In the genomic region with DNA sequence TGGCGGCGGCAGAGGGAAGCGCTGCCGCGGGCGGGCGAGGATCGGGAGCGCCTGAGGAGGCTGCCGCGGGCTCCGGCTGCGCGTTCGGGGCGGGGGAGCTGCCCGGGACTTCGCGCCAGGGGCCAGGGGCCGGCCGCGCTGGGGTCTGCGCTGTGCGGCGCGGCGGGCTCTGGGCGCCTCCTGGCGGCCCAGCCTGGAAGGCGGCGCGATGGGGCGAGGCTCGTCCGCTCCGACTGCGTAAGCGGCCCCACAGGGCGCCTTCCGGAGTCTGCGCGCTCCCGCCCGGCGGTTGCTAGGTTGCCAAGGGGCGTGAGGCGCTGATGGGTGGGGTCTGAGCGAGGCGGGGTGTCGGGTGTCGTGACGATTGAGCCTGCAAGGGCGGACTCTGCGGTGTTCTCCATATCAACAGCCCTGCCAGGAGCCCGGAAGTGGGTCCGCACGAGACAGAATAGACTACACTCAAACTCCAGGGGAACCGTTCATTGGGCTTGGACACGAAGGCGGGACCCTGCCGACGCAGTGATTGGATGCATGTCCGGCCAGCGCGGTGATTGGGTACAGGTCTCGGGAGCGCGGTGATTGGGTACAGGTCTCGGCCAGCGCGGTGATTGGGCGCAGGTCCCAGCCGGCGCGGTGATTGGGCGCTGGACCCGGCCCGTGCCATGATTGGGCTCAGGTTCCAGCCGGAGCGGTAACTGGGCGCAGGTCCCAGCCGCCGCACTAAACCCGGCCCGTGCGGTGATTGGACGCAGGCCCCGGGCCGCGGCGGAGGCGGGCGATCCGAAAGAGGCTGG, we compare ENCODE assay signal across 8 cellular contexts. TPM values are rescaled to one million over a fixed set of nuclear protein-coding genes. Genes with fewer than 3 reads are reported as not detected.
DNase-seq lines count a peak whose midpoint lies in the region; ATAC-seq and TF ChIP-seq lines count a peak whose summit lies in the region.

A gene with protein sequence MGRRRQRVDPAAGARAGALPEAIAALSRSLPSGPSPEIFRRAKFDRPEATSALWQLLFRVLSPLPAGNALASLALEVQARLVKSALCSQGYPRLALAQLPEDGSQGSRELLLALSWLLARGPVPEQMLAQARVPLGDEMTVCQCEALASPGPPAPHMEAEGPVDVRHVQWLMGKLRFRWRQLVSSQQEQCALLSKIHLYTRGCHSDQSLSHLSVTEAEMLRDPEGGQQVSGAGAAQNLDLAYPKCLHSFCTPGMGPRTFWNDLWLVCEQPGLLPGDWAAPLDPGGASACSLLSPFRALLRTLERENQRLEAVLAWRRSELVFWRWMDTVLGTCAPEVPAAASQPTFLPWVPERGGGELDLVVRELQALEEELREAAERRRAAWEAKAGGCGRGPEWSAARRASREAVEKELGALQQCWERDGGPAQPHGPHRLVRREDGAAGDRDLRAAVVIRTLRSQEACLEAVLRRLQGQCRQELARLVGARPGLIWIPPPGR (plus strand): TSS at position 675 of the 794 bp plus-strand sequence. CDS start 130 bp downstream, outside the sequence.

- no peaks in the 10 kb centered on the region for H3K36me3 Mint-ChIP-seq in progenitor cell of endocrine pancreas (ENCODE audit: insufficient read depth)

- TF ChIP-seq CTCF in left ventricle myocardium inferior (IDR thresholded peaks at IDR 0.05; ENCODE audit: borderline replicate concordance), result peak; percentile 93
- peak; percentile 87 for TF ChIP-seq CTCF in progenitor cell of endocrine pancreas (IDR thresholded peaks at IDR 0.05; ENCODE audit: unreplicated experiment)

- H3K27me3 Mint-ChIP-seq in progenitor cell of endocrine pancreas, result peaks cover 8% of the 10 kb centered on the region

- ATAC-seq in GM18499 (IDR thresholded peaks at IDR 0.05; ENCODE audit: insufficient read depth, unreplicated experiment), result peak; percentile 65
- peak; percentile 64 for ATAC-seq in HG02943 (IDR thresholded peaks at IDR 0.05; ENCODE audit: low read depth, unreplicated experiment)

- no peaks in the 10 kb centered on the region for H3K27me3 ChIP-seq in left ventricle myocardium inferior (ENCODE audit: low read depth)

- peak within 1 kb of the TSS; percentile 91 for H3K27ac ChIP-seq in angular gyrus (ENCODE audit: low read depth, low read length)
- H3K27ac ChIP-seq in left ventricle myocardium inferior (replicated peaks), result peak within 1 kb of the TSS; percentile 100
- H3K27ac ChIP-seq in urinary bladder (ENCODE audit: low read depth), result peak within 1 kb of the TSS; percentile 95

- WGBS in urinary bladder, result under 1% methylated on average over 94 of the region's 94 CpGs

- peak within 1 kb of the TSS; percentile 96 for H3K27ac Mint-ChIP-seq in progenitor cell of endocrine pancreas

- intact Hi-C loops in left ventricle myocardium inferior (cut with micrococcal nuclease), result no loop called here

- H3K4me1 ChIP-seq in left ventricle myocardium inferior, result peaks cover 73% of the 10 kb centered on the region
- H3K4me1 ChIP-seq in urinary bladder (ENCODE audit: insufficient read depth), result no peaks in the 10 kb centered on the region

- H3K9me3 ChIP-seq in left ventricle myocardium inferior (replicated peaks), result no peaks in the 10 kb centered on the region

- H3K4me3 ChIP-seq in left ventricle myocardium inferior, result peak within 1 kb of the TSS; percentile 87
- H3K4me3 ChIP-seq in urinary bladder (ENCODE audit: low read depth, low read length), result peak within 1 kb of the TSS; percentile 48

- peak; percentile 100 for DNase-seq in NCI-H187 (lab: John Stamatoyannopoulos, UW)
- DNase-seq in T-helper 2 cell, result peak; percentile 95 to 100 (median 99)
- peak; percentile 100 for DNase-seq in left ventricle myocardium inferior
- DNase-seq in progenitor cell of endocrine pancreas (ENCODE audit: low spot score, unreplicated experiment), result peak; percentile 98

- peak within 1 kb of the TSS; percentile 78 for H3K4me3 Mint-ChIP-seq in progenitor cell of endocrine pancreas (ENCODE audit: low read depth)

- H3K9me3 Mint-ChIP-seq in progenitor cell of endocrine pancreas (ENCODE audit: low read depth), result no peaks in the 10 kb centered on the region

- no peaks in the 10 kb centered on the region for H3K36me3 ChIP-seq in left ventricle myocardium inferior
- no peaks in the 10 kb centered on the region for H3K36me3 ChIP-seq in urinary bladder (ENCODE audit: insufficient read depth)

- H3K4me1 Mint-ChIP-seq in progenitor cell of endocrine pancreas (ENCODE audit: low read depth), result peaks cover 6% of the 10 kb centered on the region

RNA-seq across cellular contexts. Expression of the gene that starts here (rescaled TPM):
- 4.0 TPM for total RNA-seq in left ventricle myocardium inferior
- total RNA-seq in progenitor cell of endocrine pancreas, result 20.5 and 20.8 TPM in 2 replicates
- 4.2 TPM for total RNA-seq in urinary bladder
- polyA plus RNA-seq in urinary bladder, result 10.6 TPM

Comparison
In these comparisons a context has a peak if more than half of its experiments do, and no peak if none do; other contexts are left out.
1. Peak in every context shown above with its lines: DNase-seq, ATAC-seq, H3K4me3 ChIP-seq and H3K27ac ChIP-seq.